Comparison of ENCODE assay signal across 27 cellular contexts in the genomic region with DNA sequence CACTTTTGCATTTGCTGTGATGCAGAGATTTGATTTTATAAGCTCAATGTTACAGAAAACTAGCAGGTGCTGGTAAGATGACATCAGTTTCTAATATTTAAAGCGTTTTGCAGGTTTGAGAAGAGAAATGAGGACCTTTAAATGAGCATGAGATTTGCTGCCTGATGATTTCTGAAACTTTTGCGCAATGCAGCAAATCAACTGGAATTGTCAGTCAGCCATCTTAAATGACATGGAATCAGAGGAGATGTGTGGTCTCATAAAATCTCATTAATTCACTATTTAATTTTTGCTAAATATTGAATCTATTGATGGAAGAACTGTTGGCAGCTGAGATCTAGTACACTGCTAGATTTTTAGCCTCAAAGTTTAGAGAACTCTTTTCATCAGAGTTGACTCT. TPM values are rescaled to one million over a fixed set of nuclear protein-coding genes. Genes with fewer than 3 reads are reported as not detected.
DNase-seq lines count a peak whose midpoint lies in the region; ATAC-seq and TF ChIP-seq lines count a peak whose summit lies in the region.
"Had no signal": no experiment of that assay in that cellular context is flagged by ENCODE, and none has a peak within 500 bp of the region (broad histone marks: within the 10 kb centered on the region; RNA-seq: fewer than 3 reads in every experiment).

No MANE protein-coding gene starts in this region.

- no peak overlapping the region for H3K27ac Mint-ChIP-seq in activated CD8-positive, alpha-beta T cell treated with anti-CD3 and anti-CD28 coated beads for 36 hours
- no peak overlapping the region for H3K27ac Mint-ChIP-seq in activated CD8-positive, alpha-beta T cell treated with anti-CD3 and anti-CD28 coated beads, Interleukin-2, amount 10 ng/mL, durations not matched to agents 7 days and 5 days
- peak overlapping the region; percentile 36 for H3K27ac Mint-ChIP-seq in activated T-helper 2 cell treated with anti-CD3 and anti-CD28 coated beads, Interferon-gamma antibody, Interleukin-2, Interleukin-4, amounts not matched to agents 10 μg/mL and 5 μg/mL and 100 μg/mL, durations not matched to agents 14 hours and 24 hours and 36 hours

- no peaks in the 10 kb centered on the region for H3K9me3 Mint-ChIP-seq in activated CD8-positive, alpha-beta T cell treated with anti-CD3 and anti-CD28 coated beads for 36 hours
- no peaks in the 10 kb centered on the region for H3K9me3 Mint-ChIP-seq in activated CD8-positive, alpha-beta T cell treated with anti-CD3 and anti-CD28 coated beads, Interleukin-2, amount 10 ng/mL, durations not matched to agents 7 days and 5 days (ENCODE audit: insufficient read depth)
- H3K9me3 Mint-ChIP-seq in activated T-helper 2 cell treated with anti-CD3 and anti-CD28 coated beads, Interferon-gamma antibody, Interleukin-2, Interleukin-4, amounts not matched to agents 10 μg/mL and 5 μg/mL and 100 μg/mL, durations not matched to agents 14 hours and 24 hours and 36 hours: no peaks in the 10 kb centered on the region
- H3K9me3 Mint-ChIP-seq: IgD-negative memory B cell had no signal

- H2BK5ac ChIP-seq in trophoblast cell (ENCODE audit: low read depth, low read length, poor library complexity): no peak overlapping the region

- H3K9ac ChIP-seq in trophoblast cell (ENCODE audit: low read length): no peak overlapping the region

- no peak overlapping the region for H3K23ac ChIP-seq in trophoblast cell (ENCODE audit: low read length)

- CTCF ChIA-PET in activated CD8-positive, alpha-beta T cell treated with anti-CD3 and anti-CD28 coated beads for 36 hours (lab: Charles Lee): interaction anchor here (0.9 to 3.4 kb wide), 6 partner anchors 13 to 110 kb away, joined by 3 to 8 read pairs (median 4); a partner anchor contains a TSS
- CTCF ChIA-PET in activated CD8-positive, alpha-beta T cell treated with anti-CD3 and anti-CD28 coated beads, Interleukin-2, amount 10 ng/mL, durations not matched to agents 7 days and 5 days (lab: Charles Lee): interaction anchor here (0.7 to 4.1 kb wide), 12 partner anchors 9 to 648 kb away, joined by 3 to 30 read pairs (median 5); a partner anchor contains a TSS
- CTCF ChIA-PET in HEK293 (lab: Yijun Ruan, JAX): interaction anchor here (0.6 kb wide), 2 partner anchors 15 to 58 kb away, joined by 3 to 4 read pairs; no protein-coding TSS in a partner anchor

- H3K4me3 ChIP-seq in HEK293 (ENCODE audit: low read depth, low read length) (no peak overlapping the region), trophoblast cell (ENCODE audit: low read depth, low read length) (no peak overlapping the region)
- H3K4me3 ChIP-seq: suprapubic skin, uterus had no signal

- peaks cover 63% of the 10 kb centered on the region for H3K4me1 Mint-ChIP-seq in activated CD8-positive, alpha-beta T cell treated with anti-CD3 and anti-CD28 coated beads for 36 hours (ENCODE audit: low read depth)
- H3K4me1 Mint-ChIP-seq in activated CD8-positive, alpha-beta T cell treated with anti-CD3 and anti-CD28 coated beads, Interleukin-2, amount 10 ng/mL, durations not matched to agents 7 days and 5 days (ENCODE audit: low read depth): peaks cover 72% of the 10 kb centered on the region
- H3K4me1 Mint-ChIP-seq in activated T-helper 2 cell treated with anti-CD3 and anti-CD28 coated beads, Interferon-gamma antibody, Interleukin-2, Interleukin-4, amounts not matched to agents 10 μg/mL and 5 μg/mL and 100 μg/mL, durations not matched to agents 14 hours and 24 hours and 36 hours (ENCODE audit: low read depth): peaks cover 62% of the 10 kb centered on the region

- intact Hi-C loops in activated CD8-positive, alpha-beta T cell treated with anti-CD3 and anti-CD28 coated beads for 36 hours (cut with micrococcal nuclease): no loop called here
- intact Hi-C loops in activated T-helper 2 cell treated with anti-CD3 and anti-CD28 coated beads, Interferon-gamma antibody, Interleukin-2, Interleukin-4, amounts not matched to agents 10 μg/mL and 5 μg/mL and 100 μg/mL, durations not matched to agents 14 hours and 24 hours and 36 hours (cut with micrococcal nuclease): no loop called here

- H3K27ac ChIP-seq in HEK293 (ENCODE audit: extremely low read depth, low read depth, low read length) (no peak overlapping the region), trophoblast cell (ENCODE audit: low read depth, low read length) (no peak overlapping the region)
- H3K27ac ChIP-seq: suprapubic skin, uterus had no signal

- H2BK12ac ChIP-seq in trophoblast cell (ENCODE audit: low read length): no peak overlapping the region

- H3K36me3 Mint-ChIP-seq in activated CD8-positive, alpha-beta T cell treated with anti-CD3 and anti-CD28 coated beads for 36 hours (ENCODE audit: low read depth): peaks cover 65% of the 10 kb centered on the region
- H3K36me3 Mint-ChIP-seq in activated CD8-positive, alpha-beta T cell treated with anti-CD3 and anti-CD28 coated beads, Interleukin-2, amount 10 ng/mL, durations not matched to agents 7 days and 5 days (ENCODE audit: low read depth): peaks cover 55% of the 10 kb centered on the region
- H3K36me3 Mint-ChIP-seq in activated T-helper 2 cell treated with anti-CD3 and anti-CD28 coated beads, Interferon-gamma antibody, Interleukin-2, Interleukin-4, amounts not matched to agents 10 μg/mL and 5 μg/mL and 100 μg/mL, durations not matched to agents 14 hours and 24 hours and 36 hours (ENCODE audit: low read depth): peaks cover 53% of the 10 kb centered on the region
- H3K36me3 Mint-ChIP-seq: IgD-negative memory B cell had no signal

- H3K9me3 ChIP-seq in HEK293 (ENCODE audit: control insufficient read depth, insufficient read depth, low read depth, low read length) (no peaks in the 10 kb centered on the region), trophoblast cell (ENCODE audit: insufficient read depth, low read depth, low read length) (no peaks in the 10 kb centered on the region)
- H3K9me3 ChIP-seq: suprapubic skin, uterus had no signal

- peaks cover 4 to 10% of the 10 kb centered on the region in 2 experiments; a peak in 2 of 3 replicates for H3K36me3 ChIP-seq in HEK293 (ENCODE audit: control insufficient read depth in 2 of 2, insufficient read depth in 1 of 2, low read length in 2 of 2)
- H3K36me3 ChIP-seq in trophoblast cell (ENCODE audit: control insufficient read depth in 1 of 2, insufficient read depth in 2 of 2, low read length in 2 of 2): peaks cover 4 to 6% of the 10 kb centered on the region in 2 experiments
- H3K36me3 ChIP-seq: uterus had no signal

- no peak for DNase-seq in activated CD8-positive, alpha-beta T cell treated with anti-CD3 and anti-CD28 coated beads for 36 hours
- DNase-seq in activated CD8-positive, alpha-beta T cell treated with anti-CD3 and anti-CD28 coated beads, Interleukin-2, amount 10 ng/mL, durations not matched to agents 7 days and 5 days: no peak
- no peak for DNase-seq in activated T-helper 2 cell treated with anti-CD3 and anti-CD28 coated beads, Interferon-gamma antibody, Interleukin-2, Interleukin-4, amounts not matched to agents 10 μg/mL and 5 μg/mL and 100 μg/mL, durations not matched to agents 14 hours and 24 hours and 36 hours (ENCODE audit: low spot score)
- DNase-seq in trophoblast cell: no peak
- no peak for DNase-seq in NCI-H748 (lab: John Stamatoyannopoulos, UW; ENCODE audit: unreplicated experiment)
- no peak for DNase-seq in NCI-H2107 (lab: John Stamatoyannopoulos, UW)
- DNase-seq: ACHN; activated CD4-positive, CD25-positive, alpha-beta regulatory T cell; activated naive CD4-positive, alpha-beta T cell treated with Interleukin-2 at 50 U/mL for 16 hours; C1 segment of cervical spinal cord; effector CD8-positive, alpha-beta T cell; MV-4-11; NCI-H1694 treated with DMSO at 0.1 percent for 48 hours; NCI-H2227 treated with DMSO at 0.1 percent for 48 hours; right cardiac atrium; uterus had no signal

- POLR2A ChIA-PET in activated CD8-positive, alpha-beta T cell treated with anti-CD3 and anti-CD28 coated beads for 36 hours (lab: Charles Lee): interaction anchor here (0.8 to 4.9 kb wide), 4 partner anchors 14 to 53 kb away, joined by 3 to 39 read pairs (median 20); a partner anchor contains a TSS
- POLR2A ChIA-PET in activated CD8-positive, alpha-beta T cell treated with anti-CD3 and anti-CD28 coated beads, Interleukin-2, amount 10 ng/mL, durations not matched to agents 7 days and 5 days (lab: Charles Lee): no interaction called here
- POLR2A ChIA-PET in HEK293 (lab: Yijun Ruan, JAX): no interaction called here

- no peak overlapping the region for H4K91ac ChIP-seq in trophoblast cell (ENCODE audit: low read depth, low read length)

- peaks cover 5% of the 10 kb centered on the region for H3K79me1 ChIP-seq in trophoblast cell (ENCODE audit: low read length)

- H3K79me2 ChIP-seq in trophoblast cell (ENCODE audit: control insufficient read depth, insufficient read depth, low read length, poor library complexity): peaks cover 18% of the 10 kb centered on the region

- no peak overlapping the region for H3K18ac ChIP-seq in trophoblast cell (ENCODE audit: low read length)

- ATAC-seq in activated CD8-positive, alpha-beta T cell treated with anti-CD3 and anti-CD28 coated beads for 36 hours: no peak
- no peak for ATAC-seq in activated CD8-positive, alpha-beta T cell treated with anti-CD3 and anti-CD28 coated beads, Interleukin-2, amount 10 ng/mL, durations not matched to agents 7 days and 5 days
- ATAC-seq in HG03565 (IDR thresholded peaks at IDR 0.05; ENCODE audit: unreplicated experiment): no peak
- ATAC-seq: esophagus mucosa, right cardiac atrium had no signal

- no peaks in the 10 kb centered on the region for H3K27me3 Mint-ChIP-seq in activated CD8-positive, alpha-beta T cell treated with anti-CD3 and anti-CD28 coated beads for 36 hours
- no peaks in the 10 kb centered on the region for H3K27me3 Mint-ChIP-seq in activated CD8-positive, alpha-beta T cell treated with anti-CD3 and anti-CD28 coated beads, Interleukin-2, amount 10 ng/mL, durations not matched to agents 7 days and 5 days (ENCODE audit: low read depth)
- H3K27me3 Mint-ChIP-seq in activated T-helper 2 cell treated with anti-CD3 and anti-CD28 coated beads, Interferon-gamma antibody, Interleukin-2, Interleukin-4, amounts not matched to agents 10 μg/mL and 5 μg/mL and 100 μg/mL, durations not matched to agents 14 hours and 24 hours and 36 hours (ENCODE audit: low read depth): no peaks in the 10 kb centered on the region
- H3K27me3 Mint-ChIP-seq: IgD-negative memory B cell had no signal

- peak overlapping the region; percentile 84 for H3K4me3 Mint-ChIP-seq in activated CD8-positive, alpha-beta T cell treated with anti-CD3 and anti-CD28 coated beads for 36 hours
- H3K4me3 Mint-ChIP-seq in activated CD8-positive, alpha-beta T cell treated with anti-CD3 and anti-CD28 coated beads, Interleukin-2, amount 10 ng/mL, durations not matched to agents 7 days and 5 days: no peak overlapping the region
- H3K4me3 Mint-ChIP-seq in activated T-helper 2 cell treated with anti-CD3 and anti-CD28 coated beads, Interferon-gamma antibody, Interleukin-2, Interleukin-4, amounts not matched to agents 10 μg/mL and 5 μg/mL and 100 μg/mL, durations not matched to agents 14 hours and 24 hours and 36 hours (ENCODE audit: low read depth): no peak overlapping the region

- no peak overlapping the region for H2AFZ ChIP-seq in trophoblast cell (ENCODE audit: insufficient read depth, low read length, poor library complexity)

- H3K4me1 ChIP-seq in HEK293 (ENCODE audit: control insufficient read depth, insufficient read depth, low read length) (peaks cover 21% of the 10 kb centered on the region; the same call in 1 of the 2 replicates), trophoblast cell (ENCODE audit: control insufficient read depth in 1 of 2, insufficient read depth in 2 of 2, low read length in 2 of 2) (peaks cover 0 to 12% of the 10 kb centered on the region in 2 experiments)

- no peak overlapping the region for H4K12ac ChIP-seq in trophoblast cell (ENCODE audit: low read depth, low read length)

- no peak overlapping the region for H2BK120ac ChIP-seq in trophoblast cell (ENCODE audit: insufficient read depth, low read length, poor library complexity)

- peak overlapping the region; percentile 66 for H3K4ac ChIP-seq in trophoblast cell (ENCODE audit: low read depth, low read length)

- no peak overlapping the region for H3K4me2 ChIP-seq in trophoblast cell (ENCODE audit: low read length)

- no peak overlapping the region for H3K14ac ChIP-seq in trophoblast cell (ENCODE audit: low read length)

- H2AK5ac ChIP-seq in trophoblast cell (ENCODE audit: low read length): no peak overlapping the region

- H4K8ac ChIP-seq in trophoblast cell (ENCODE audit: low read depth, low read length): no peak overlapping the region

- no CpG with 5 or more reads among the region's 2 CpGs for WGBS in trophoblast cell (ENCODE audit: extremely low coverage, insufficient coverage, insufficient read length)

- H3K27me3 ChIP-seq in trophoblast cell (ENCODE audit: insufficient read depth, low read length): no peaks in the 10 kb centered on the region
- H3K27me3 ChIP-seq: suprapubic skin, uterus had no signal

- TF ChIP-seq CTCF in activated CD8-positive, alpha-beta T cell treated with anti-CD3 and anti-CD28 coated beads for 36 hours (IDR thresholded peaks at IDR 0.05): no peak
- TF ChIP-seq CTCF in HEK293 (tag by site-specific recombination; IDR thresholded peaks at IDR 0.05): no peak

RNA-seq across cellular contexts. Expression of a gene that starts 3.9 kb away (rescaled TPM):
- total RNA-seq in activated CD8-positive, alpha-beta T cell treated with anti-CD3 and anti-CD28 coated beads for 36 hours: 100 to 1,000 TPM; 284 to 285 TPM
- total RNA-seq in activated CD8-positive, alpha-beta T cell treated with anti-CD3 and anti-CD28 coated beads, Interleukin-2, amount 10 ng/mL, durations not matched to agents 7 days and 5 days: 100 to 1,000 TPM; 213 to 217 TPM
- 257 and 266 TPM in 2 replicates for total RNA-seq in activated T-helper 2 cell treated with anti-CD3 and anti-CD28 coated beads, Interferon-gamma antibody, Interleukin-2, Interleukin-4, amounts not matched to agents 10 μg/mL and 5 μg/mL and 100 μg/mL, durations not matched to agents 14 hours and 24 hours and 36 hours
- polyA plus RNA-seq in trophoblast cell (2013): 106 and 108 TPM in 2 replicates

RNA-seq across cellular contexts. Expression of a gene that starts 30.6 kb away (rescaled TPM):
- 100 to 1,000 TPM; 868 to 874 TPM for total RNA-seq in activated CD8-positive, alpha-beta T cell treated with anti-CD3 and anti-CD28 coated beads for 36 hours
- 100 to 1,000 TPM; 174 to 177 TPM for total RNA-seq in activated CD8-positive, alpha-beta T cell treated with anti-CD3 and anti-CD28 coated beads, Interleukin-2, amount 10 ng/mL, durations not matched to agents 7 days and 5 days
- total RNA-seq in activated T-helper 2 cell treated with anti-CD3 and anti-CD28 coated beads, Interferon-gamma antibody, Interleukin-2, Interleukin-4, amounts not matched to agents 10 μg/mL and 5 μg/mL and 100 μg/mL, durations not matched to agents 14 hours and 24 hours and 36 hours: 1,777 and 1,808 TPM in 2 replicates
- polyA plus RNA-seq in trophoblast cell (2013): not detected in 2 replicates
- total RNA-seq: chondrocyte, G401, kidney epithelial cell, myocyte, osteocyte, SK-MEL-5 had no signal
